Comparison of ENCODE assay signal across 28 cellular contexts in the genomic region with DNA sequence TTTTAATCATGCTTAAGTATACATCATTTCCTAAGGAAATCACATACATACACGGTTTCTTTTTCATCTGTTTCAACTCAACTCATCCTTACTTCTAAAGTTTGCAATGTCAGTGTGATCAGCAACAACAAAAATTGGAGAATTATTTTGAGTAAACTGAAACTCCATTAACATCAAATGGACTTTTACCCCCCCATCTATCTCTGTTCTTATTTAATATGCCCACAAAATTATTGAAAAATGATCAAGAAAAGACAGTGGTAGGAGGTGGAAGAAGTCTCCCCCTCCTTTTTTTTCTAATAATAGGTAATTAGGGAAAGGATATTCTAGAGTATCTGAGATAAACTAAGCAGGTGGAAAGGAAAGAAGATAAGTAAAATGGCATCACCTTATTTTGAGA.
DNase-seq lines count a peak whose midpoint lies in the region; ATAC-seq, FAIRE-seq and TF ChIP-seq lines count a peak whose summit lies in the region.
"Had no signal": no experiment of that assay in that cellular context is flagged by ENCODE, and none has a peak within 500 bp of the region (broad histone marks: within the 10 kb centered on the region; RNA-seq: fewer than 3 reads in every experiment).

No MANE protein-coding gene starts in this region.

- POLR2A ChIA-PET in GM12878 (lab: Charles Lee), result no interaction called here

- 0% methylated on average over 1 of the region's 1 CpG for WGBS in GM12878 (ENCODE audit: insufficient coverage, insufficient replicate concordance, low lambda C conversion rate, missing lambda C conversion rate)
- 16 to 23% (median 21%) methylated on average over 1 of the region's 1 CpG for WGBS in spleen, 5 donors

- H3K4me2 ChIP-seq in GM12878 (ENCODE audit: control insufficient read depth, insufficient read depth), result no peak overlapping the region
- H3K4me2 ChIP-seq: A549; BLaER1; BLaER1 treated with 17β-estradiol and CSF1 and Interleukin-3, amounts not matched to agents 10 nM and 100 nM had no signal

- BruUV-seq in GM12878 (replicated peaks; lab: Mats Ljungman, UMichigan), result no TSS peak

- CTCF ChIA-PET in GM12878 (lab: Yijun Ruan, JAX), result no interaction called here

- no peak overlapping the region for H2AFZ ChIP-seq in GM12878 (ENCODE audit: control insufficient read depth, low read depth, low read length)

- no peaks in the 10 kb centered on the region for H3K79me2 ChIP-seq in GM12878 (ENCODE audit: control insufficient read depth, insufficient read depth, low read length)

- H3K27me3 ChIP-seq in GM12878 (replicated peaks in 1 of 2; ENCODE audit: control insufficient read depth in 2 of 2, insufficient read depth in 2 of 2, low read length in 1 of 2), result no peaks in the 10 kb centered on the region
- peaks cover 0 to 7% (median 0%) of the 10 kb centered on the region in 7 donors for H3K27me3 ChIP-seq in spleen (replicated peaks in 1 of 7)
- H3K27me3 ChIP-seq: BE2C; BLaER1; BLaER1 treated with 17β-estradiol and CSF1 and Interleukin-3, amounts not matched to agents 10 nM and 100 nM had no signal

- H4K20me1 ChIP-seq in GM12878 (ENCODE audit: control insufficient read depth, insufficient read depth), result no peaks in the 10 kb centered on the region
- H4K20me1 ChIP-seq: BLaER1; BLaER1 treated with 17β-estradiol and CSF1 and Interleukin-3, amounts not matched to agents 10 nM and 100 nM had no signal

- H3K9me3 ChIP-seq in GM12878 (replicated peaks; ENCODE audit: control insufficient read depth, insufficient read depth, low read length) (no peaks in the 10 kb centered on the region; the same call in 2 of the 3 replicates), spleen (no peaks in the 10 kb centered on the region)
- H3K9me3 ChIP-seq: A549, BE2C, BLaER1, Caco-2 had no signal

- RAD21 ChIA-PET in GM12878 (lab: Charles Lee; ENCODE audit: unreplicated experiment), result no interaction called here

- no peak overlapping the region for H3K9ac ChIP-seq in GM12878 (ENCODE audit: control insufficient read depth, insufficient read depth, low read length)
- H3K9ac ChIP-seq: BLaER1; BLaER1 treated with 17β-estradiol and CSF1 and Interleukin-3, amounts not matched to agents 10 nM and 100 nM had no signal

- FAIRE-seq in GM12878 (lab: Jason Lieb, UNC), result no peak
- FAIRE-seq: A204.1 had no signal

- no peak overlapping the region for H3K4me3 ChIP-seq in GM12878
- no peak overlapping the region for H3K4me3 ChIP-seq in spleen
- H3K4me3 ChIP-seq: A549; BLaER1; BLaER1 treated with 17β-estradiol and CSF1 and Interleukin-3, amounts not matched to agents 10 nM and 100 nM had no signal

- no peaks in the 10 kb centered on the region for H3K4me1 ChIP-seq in GM12878 (ENCODE audit: control insufficient read depth, insufficient read depth, low read length)
- no peaks in the 10 kb centered on the region for H3K4me1 ChIP-seq in spleen
- H3K4me1 ChIP-seq: A549, BE2C, Caco-2 had no signal

- no peak for ATAC-seq in GM12878
- ATAC-seq: A549; CD8-positive, alpha-beta T cell had no signal

- TF ChIP-seq RAD21 in GM12878 (IDR thresholded peaks at IDR 0.05; ENCODE audit: insufficient read depth, low read depth, low read length), result no peak

- TF ChIP-seq CTCF in GM12878 (IDR thresholded peaks at IDR 0.05 in 2 of 3, conservative IDR thresholded peaks at IDR 0.05 in 1 of 3; ENCODE audit: control insufficient read depth in 2 of 3, extremely low read depth in 1 of 3, insufficient read depth in 1 of 3, low read depth in 3 of 3, low read length in 3 of 3) (no peak), spleen (IDR thresholded peaks at IDR 0.05 in 8 of 11, conservative IDR thresholded peaks at IDR 0.05 in 3 of 11) (no peak)

- TF ChIP-seq POLR2A in GM12878 (IDR thresholded peaks at IDR 0.05; ENCODE audit: low read depth, low read length) (no peak), spleen (IDR thresholded peaks at IDR 0.05) (no peak)

- DNase-seq in GM12878 (ENCODE audit: low read depth, low spot score), result no peak
- DNase-seq in spleen, result no peak
- DNase-seq: 8988T; ACHN; AML-193; BE2C; C1 segment of cervical spinal cord; Caco-2; Calu3; CD4-positive, alpha-beta memory T cell; CD4-positive, alpha-beta T cell; CD4-positive, CD25-positive, alpha-beta regulatory T cell; CD8-positive, alpha-beta memory T cell; CD8-positive, alpha-beta T cell; COR-L47; DMS 273 treated with DMSO at 0.1 percent for 48 hours; DMS153; DMS53; DMS79; DMS79 treated with DMSO at 0.1 percent for 48 hours; DND-41; EL had no signal

- SMC1A ChIA-PET in GM12878 (lab: Charles Lee; ENCODE audit: uncharacterized antibody, unreplicated experiment), result no interaction called here

- no peak overlapping the region for H3K27ac ChIP-seq in GM12878 (ENCODE audit: control insufficient read depth, insufficient read depth)
- H3K27ac ChIP-seq in spleen, result no peak overlapping the region
- H3K27ac ChIP-seq: 22Rv1; A549; BLaER1; BLaER1 treated with 17β-estradiol and CSF1 and Interleukin-3, amounts not matched to agents 10 nM and 100 nM; C4-2B had no signal

- in situ Hi-C loops in GM12878 (cut with MboI), result no loop called here

- TF ChIP-seq EP300 in GM12878 (IDR thresholded peaks at IDR 0.05; ENCODE audit: borderline replicate concordance in 1 of 2, control insufficient read depth in 1 of 2, low read depth in 2 of 2, low read length in 2 of 2), result no peak

- H3K36me3 ChIP-seq in GM12878 (ENCODE audit: control insufficient read depth in 2 of 2, insufficient read depth in 2 of 2, low read length in 1 of 2) (no peaks in the 10 kb centered on the region), spleen (no peaks in the 10 kb centered on the region)
- H3K36me3 ChIP-seq: BE2C; BLaER1; BLaER1 treated with 17β-estradiol and CSF1 and Interleukin-3, amounts not matched to agents 10 nM and 100 nM had no signal

- intact Hi-C loops in GM12878 (cut with micrococcal nuclease; ENCODE audit: unreplicated experiment) (no loop called here), spleen (cut with DNase I; ENCODE audit: low total_unique reads) (no loop called here)

TF ChIP-seq in GM12878, 131 proteins besides CTCF, POLR2A, EP300 and RAD21:
- TF ChIP-seq STAT3 (IDR thresholded peaks at IDR 0.05; ENCODE audit: low read depth, low read length), result no peak
- TF ChIP-seq CHD2 (IDR thresholded peaks at IDR 0.05; ENCODE audit: borderline replicate concordance, low read depth, low read length), result no peak
- TF ChIP-seq, protein P1, sequence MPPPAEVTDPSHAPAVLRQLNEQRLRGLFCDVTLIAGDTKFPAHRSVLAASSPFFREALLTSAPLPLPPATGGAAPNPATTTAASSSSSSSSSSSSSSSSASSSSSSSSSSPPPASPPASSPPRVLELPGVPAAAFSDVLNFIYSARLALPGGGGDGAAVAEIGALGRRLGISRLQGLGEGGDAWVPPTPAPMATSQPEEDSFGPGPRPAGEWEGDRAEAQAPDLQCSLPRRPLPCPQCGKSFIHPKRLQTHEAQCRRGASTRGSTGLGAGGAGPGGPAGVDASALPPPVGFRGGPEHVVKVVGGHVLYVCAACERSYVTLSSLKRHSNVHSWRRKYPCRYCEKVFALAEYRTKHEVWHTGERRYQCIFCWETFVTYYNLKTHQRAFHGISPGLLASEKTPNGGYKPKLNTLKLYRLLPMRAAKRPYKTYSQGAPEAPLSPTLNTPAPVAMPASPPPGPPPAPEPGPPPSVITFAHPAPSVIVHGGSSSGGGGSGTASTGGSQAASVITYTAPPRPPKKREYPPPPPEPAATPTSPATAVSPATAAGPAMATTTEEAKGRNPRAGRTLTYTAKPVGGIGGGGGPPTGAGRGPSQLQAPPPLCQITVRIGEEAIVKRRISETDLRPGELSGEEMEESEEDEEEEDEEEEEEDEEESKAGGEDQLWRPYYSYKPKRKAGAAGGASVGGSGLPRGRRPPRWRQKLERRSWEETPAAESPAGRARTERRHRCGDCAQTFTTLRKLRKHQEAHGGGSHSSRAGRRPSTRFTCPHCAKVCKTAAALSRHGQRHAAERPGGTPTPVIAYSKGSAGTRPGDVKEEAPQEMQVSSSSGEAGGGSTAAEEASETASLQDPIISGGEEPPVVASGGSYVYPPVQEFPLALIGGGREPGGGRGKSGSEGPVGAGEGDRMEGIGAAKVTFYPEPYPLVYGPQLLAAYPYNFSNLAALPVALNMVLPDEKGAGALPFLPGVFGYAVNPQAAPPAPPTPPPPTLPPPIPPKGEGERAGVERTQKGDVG (CRISPR knock-in tag; IDR thresholded peaks at IDR 0.05), result no peak
- peak; percentile 34; the same call in 1 of the 2 replicates for TF ChIP-seq FOXM1 (IDR thresholded peaks at IDR 0.05; ENCODE audit: low read depth, low read length)
- no peak for TF ChIP-seq TCF7 (IDR thresholded peaks at IDR 0.05; ENCODE audit: borderline replicate concordance)
- peak; percentile 74; the same call in 1 of the 2 replicates for TF ChIP-seq NFIC (IDR thresholded peaks at IDR 0.05; ENCODE audit: low read depth, low read length)
- 0 out of 2 replicates have a peak, but pooled peaks have one; percentile 7 for TF ChIP-seq JUNB (IDR thresholded peaks at IDR 0.05)
